ENCODE assay signal across 1 cellular context in the genomic region with DNA sequence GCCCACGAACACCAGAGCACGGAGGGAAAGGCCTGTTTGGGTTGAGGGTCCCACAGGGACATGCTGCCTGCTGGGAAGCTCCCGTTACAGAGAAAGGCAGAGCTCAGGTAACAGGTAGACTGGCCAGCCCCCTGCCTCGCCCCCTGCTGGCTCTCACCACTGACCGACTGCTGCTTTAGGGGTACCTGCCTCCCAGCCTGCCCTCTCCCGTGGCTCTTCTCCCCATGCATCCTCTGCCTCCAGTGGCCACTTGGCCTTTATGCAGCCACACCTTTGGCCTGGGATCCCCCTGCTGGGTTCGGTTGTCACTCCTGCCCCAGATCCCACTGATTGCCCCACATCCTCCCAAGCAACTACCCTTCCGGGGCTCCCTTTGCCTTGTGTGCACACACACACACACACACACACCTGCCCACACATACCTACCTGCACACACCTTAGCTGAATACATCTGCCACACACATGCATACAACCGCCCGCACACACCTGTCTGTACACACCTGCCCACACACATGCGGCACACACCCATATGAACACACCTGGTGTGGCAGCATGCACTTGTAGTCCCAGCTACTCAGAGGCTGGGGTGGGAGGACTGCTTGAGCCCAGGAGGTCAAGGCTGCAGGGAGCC.
TF ChIP-seq lines count a peak whose summit lies in the region.

No MANE protein-coding gene starts in this region.

TF ChIP-seq in GM23338, 12 proteins besides CTCF, POLR2A, EP300 and RAD21:
- TF ChIP-seq EZH2phosphoT487 (IDR thresholded peaks at IDR 0.05; ENCODE audit: unreplicated experiment) = no peak
